1 cellular context compared by ENCODE assay signal in the genomic region with DNA sequence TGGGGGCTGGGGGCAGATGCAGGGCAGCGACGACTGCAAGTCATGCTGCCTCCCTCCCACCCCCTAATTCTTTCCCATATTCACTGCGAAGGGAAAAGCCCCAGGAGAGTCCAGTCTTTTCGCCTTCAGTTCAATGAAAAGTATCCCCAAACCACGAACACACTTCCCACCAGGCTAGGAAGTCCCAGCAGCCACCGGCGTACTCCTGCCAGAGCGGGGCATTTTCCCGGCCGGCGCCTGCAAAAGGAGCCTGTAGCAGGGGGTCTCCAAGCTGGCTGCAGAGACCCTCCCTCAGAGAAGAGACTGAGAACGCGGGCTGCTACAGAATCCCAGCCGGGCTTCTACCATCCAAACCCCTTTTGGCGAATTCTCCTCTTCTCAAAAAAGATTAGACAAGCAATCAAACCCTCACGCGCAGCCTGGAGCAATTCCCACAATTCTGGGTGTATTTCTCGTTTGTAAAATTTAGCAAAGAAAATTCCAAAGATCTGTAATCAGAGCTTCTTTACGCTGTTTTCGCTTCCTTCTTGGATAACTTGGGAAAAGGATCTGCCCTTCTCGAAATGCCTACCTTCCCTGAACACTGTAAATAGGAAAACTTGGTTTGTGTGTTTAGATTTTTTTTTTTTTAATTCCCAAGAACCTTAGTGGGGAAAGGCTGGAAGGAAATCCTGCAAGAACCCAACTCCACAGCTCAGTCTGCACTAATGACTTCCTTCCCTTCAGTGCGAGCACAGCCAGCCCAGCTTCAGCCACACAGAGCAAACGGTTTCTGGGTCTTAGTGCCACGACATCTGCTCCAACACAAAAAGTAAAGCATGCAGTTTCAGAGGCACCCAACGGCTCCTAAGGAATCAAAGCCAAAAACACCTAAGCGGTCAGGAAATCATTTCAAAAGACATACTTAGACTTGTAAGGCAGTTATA.
TF ChIP-seq lines count a peak whose summit lies in the region.

No MANE protein-coding gene starts in this region.

TF ChIP-seq in GM12878, 131 proteins besides CTCF, POLR2A, EP300 and RAD21 (continued from another document):
- TF ChIP-seq KDM1A (IDR thresholded peaks at IDR 0.05; ENCODE audit: borderline replicate concordance): no peak
- TF ChIP-seq POU2F2 (IDR thresholded peaks at IDR 0.05; ENCODE audit: borderline replicate concordance, low read depth, low read length): no peak
- TF ChIP-seq CHD4 (IDR thresholded peaks at IDR 0.05): no peak
- TF ChIP-seq JUND (IDR thresholded peaks at IDR 0.05; ENCODE audit: low read depth, low read length): no peak
- TF ChIP-seq SREBF2 (IDR thresholded peaks at IDR 0.05; ENCODE audit: low read length): no peak
- TF ChIP-seq MTA2 (IDR thresholded peaks at IDR 0.05; ENCODE audit: low read depth): no peak
- TF ChIP-seq ZNF217 (IDR thresholded peaks at IDR 0.05): no peak
- no peak for TF ChIP-seq SIN3A (IDR thresholded peaks at IDR 0.05; ENCODE audit: low read depth, low read length)
